ENCODE assay signal across 10 cellular contexts in the genomic region with DNA sequence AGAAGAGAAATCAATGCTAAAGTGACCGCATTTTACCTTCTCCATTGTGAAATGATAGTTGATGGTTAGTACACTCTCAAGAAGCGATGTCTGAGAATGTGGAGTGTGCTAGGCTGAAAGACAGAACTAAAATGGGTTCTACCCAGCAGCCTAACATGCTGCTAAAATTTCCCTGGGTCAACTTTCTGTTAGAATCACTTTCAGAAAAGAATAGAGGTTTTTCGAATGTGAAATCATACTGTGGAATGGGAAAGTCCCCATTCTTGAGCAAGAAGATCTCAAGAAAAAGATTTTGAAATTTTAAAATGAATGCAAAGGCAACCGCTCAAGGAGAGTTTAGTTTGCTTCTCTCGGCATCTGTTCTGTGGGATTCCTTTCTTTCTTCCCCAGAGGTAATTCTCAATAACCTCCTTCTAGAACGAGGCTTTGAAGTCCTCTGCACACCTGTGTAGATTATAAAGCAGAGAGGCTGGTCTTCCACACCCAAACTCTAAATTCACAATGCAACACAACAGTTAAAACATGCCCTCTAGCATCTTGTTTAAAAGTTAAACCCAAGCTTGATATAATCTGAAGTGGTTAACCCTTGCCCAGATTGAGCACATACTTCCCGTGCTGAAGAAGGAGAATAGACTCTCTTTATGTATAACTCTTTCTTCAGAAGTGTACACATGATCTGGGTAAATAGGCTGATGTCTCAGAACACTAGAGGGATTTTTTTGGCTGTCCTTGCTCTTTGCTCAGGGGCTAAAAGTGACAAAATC.
A peak's percentile ranks its signal among the peaks of the same experiment; 100 is the strongest.
DNase-seq lines count a peak whose midpoint lies in the region; ATAC-seq and TF ChIP-seq lines count a peak whose summit lies in the region.
"Had no signal": no experiment of that assay in that cellular context is flagged by ENCODE, and none has a peak within 500 bp of the region (broad histone marks: within the 10 kb centered on the region; RNA-seq: fewer than 3 reads in every experiment).

No MANE protein-coding gene starts in this region.

- H3K9me3 Mint-ChIP-seq in memory B cell (no peaks in the 10 kb centered on the region), immature natural killer cell (peaks cover 0 to 2% (median 0%) of the 10 kb centered on the region in 6 donors)

- H3K4me1 Mint-ChIP-seq in memory B cell (no peaks in the 10 kb centered on the region), immature natural killer cell (no peaks in the 10 kb centered on the region)

- peaks cover 26% of the 10 kb centered on the region for H3K27me3 Mint-ChIP-seq in memory B cell
- H3K27me3 Mint-ChIP-seq in immature natural killer cell (ENCODE audit: low read depth in 3 of 3), result peaks cover 0 to 10% (median 9%) of the 10 kb centered on the region in 3 donors

- TF ChIP-seq CTCF in coronary artery (IDR thresholded peaks at IDR 0.05), result no peak

- ATAC-seq in GM18858 (IDR thresholded peaks at IDR 0.05; ENCODE audit: unreplicated experiment) (peak; percentile 60), GM21390 (IDR thresholded peaks at IDR 0.05; ENCODE audit: unreplicated experiment) (peak; percentile 80), HG03175 (IDR thresholded peaks at IDR 0.05; ENCODE audit: unreplicated experiment) (peak; percentile 72), memory B cell (ENCODE audit: low read depth) (peak; percentile 32)

- no peak overlapping the region for H3K27ac Mint-ChIP-seq in memory B cell
- H3K27ac Mint-ChIP-seq in immature natural killer cell, result no peak overlapping the region

- H3K4me3 ChIP-seq in coronary artery, result no peak overlapping the region
- H3K4me3 ChIP-seq: tibial artery had no signal

- H3K36me3 Mint-ChIP-seq in memory B cell (peaks cover 2% of the 10 kb centered on the region), immature natural killer cell (no peaks in the 10 kb centered on the region)

- no peak overlapping the region for H3K27ac ChIP-seq in coronary artery
- H3K27ac ChIP-seq: tibial artery had no signal

- DNase-seq in memory B cell (ENCODE audit: low spot score in 2 of 2) (no peak), immature natural killer cell (no peak), coronary artery (ENCODE audit: low spot score) (no peak), NCI-H510A treated with DMSO at 0.1 percent for 48 hours (lab: John Stamatoyannopoulos, UW) (no peak)
- DNase-seq: dermis blood vessel endothelial cell, NCI-H1694, tibial artery had no signal

- H3K4me3 Mint-ChIP-seq in memory B cell (no peak overlapping the region), immature natural killer cell (peak overlapping the region in 1 of 5 donors; percentile 27)
